ENCODE assay signal across 14 cellular contexts in genomic region chrX:71989768-71990167, GRCh38.
DNase-seq lines count a peak whose midpoint lies in the region; ATAC-seq, FAIRE-seq and TF ChIP-seq lines count a peak whose summit lies in the region.
"Had no signal": no experiment of that assay in that cellular context is flagged by ENCODE, and none has a peak within 500 bp of the region (broad histone marks: within the 10 kb centered on the region; RNA-seq: fewer than 3 reads in every experiment).

No MANE protein-coding gene starts in this region.

- no peak overlapping the region for H2AFZ ChIP-seq in trophoblast cell (ENCODE audit: insufficient read depth, low read length, poor library complexity)

- no peaks in the 10 kb centered on the region for H3K27me3 ChIP-seq in trophoblast cell (ENCODE audit: insufficient read depth, low read length)

- no peak overlapping the region for H4K91ac ChIP-seq in trophoblast cell (ENCODE audit: low read depth, low read length)

- DNase-seq in Calu3: peak; percentile 1
- peak; percentile 24 for DNase-seq in RCC 7860 (ENCODE audit: low spot score)
- DNase-seq in fibroblast of pulmonary artery (ENCODE audit: low read depth): peak; percentile 85
- DNase-seq in trophoblast cell: no peak
- no peak for DNase-seq in NCI-H2171 (lab: John Stamatoyannopoulos, UW)
- no peak for DNase-seq in NCI-H510A (lab: John Stamatoyannopoulos, UW)
- DNase-seq: erythroblast; stimulated activated CD4-positive, alpha-beta T cell treated with anti-CD3 and anti-CD28 coated beads, Interleukin-2, amount 100 ng/mL, for 24 hours had no signal

- CTCF ChIA-PET in Calu3 (lab: Charles Lee): no interaction called here

- intact Hi-C loops in Calu3 (cut with micrococcal nuclease; ENCODE audit: unreplicated experiment): no loop called here

- TF ChIP-seq CTCF in Calu3 (IDR thresholded peaks at IDR 0.05; ENCODE audit: unreplicated experiment) (no peak), fibroblast of pulmonary artery (IDR thresholded peaks at IDR 0.05; ENCODE audit: low read length, missing control alignments) (no peak)

- H3K18ac ChIP-seq in trophoblast cell (ENCODE audit: low read length): no peak overlapping the region

- no peak overlapping the region for H4K8ac ChIP-seq in trophoblast cell (ENCODE audit: low read depth, low read length)

- H3K4me3 ChIP-seq in fibroblast of pulmonary artery (replicated peaks; ENCODE audit: low read depth, low read length) (no peak overlapping the region), trophoblast cell (ENCODE audit: low read depth, low read length) (no peak overlapping the region)

- no peaks in the 10 kb centered on the region for H3K9me3 Mint-ChIP-seq in Calu3 (ENCODE audit: low read depth, unreplicated experiment)
- H3K9me3 Mint-ChIP-seq: activated naive CD4-positive, alpha-beta T cell treated with anti-CD3 and anti-CD28 coated beads, Interleukin-2, amount 50 U/mL, for 72 hours had no signal

- no peak overlapping the region for H3K4me3 Mint-ChIP-seq in Calu3 (ENCODE audit: low read depth, unreplicated experiment)
- H3K4me3 Mint-ChIP-seq: WTC11 had no signal

- peak overlapping the region; percentile 43 for H4K12ac ChIP-seq in trophoblast cell (ENCODE audit: low read depth, low read length)

- no peak overlapping the region for H3K4me2 ChIP-seq in trophoblast cell (ENCODE audit: low read length)

- H3K9ac ChIP-seq in trophoblast cell (ENCODE audit: low read length): no peak overlapping the region

- FAIRE-seq in RCC 7860 (lab: Jason Lieb, UNC): no peak

- peaks cover 33% of the 10 kb centered on the region for H3K27me3 Mint-ChIP-seq in Calu3 (ENCODE audit: unreplicated experiment)

- H3K36me3 ChIP-seq in trophoblast cell (ENCODE audit: control insufficient read depth in 1 of 2, insufficient read depth in 2 of 2, low read length in 2 of 2): no peaks in the 10 kb centered on the region

- no peak overlapping the region for H3K23ac ChIP-seq in trophoblast cell (ENCODE audit: low read length)

- no peak overlapping the region for H3K14ac ChIP-seq in trophoblast cell (ENCODE audit: low read length)

- no peak overlapping the region for H2BK5ac ChIP-seq in trophoblast cell (ENCODE audit: low read depth, low read length, poor library complexity)

- peaks cover 4% of the 10 kb centered on the region for H3K9me3 ChIP-seq in trophoblast cell (ENCODE audit: insufficient read depth, low read depth, low read length)

- ATAC-seq in GM19397 (IDR thresholded peaks at IDR 0.05; ENCODE audit: unreplicated experiment) (no peak), GM21447 (IDR thresholded peaks at IDR 0.05; ENCODE audit: unreplicated experiment) (no peak)
- ATAC-seq: activated naive CD4-positive, alpha-beta T cell treated with anti-CD3 and anti-CD28 coated beads, Interleukin-2, amount 50 U/mL, for 72 hours; HCT116; WTC11 had no signal

- no peaks in the 10 kb centered on the region for H3K36me3 Mint-ChIP-seq in Calu3 (ENCODE audit: insufficient read depth, unreplicated experiment)
- H3K36me3 Mint-ChIP-seq: activated naive CD4-positive, alpha-beta T cell treated with anti-CD3 and anti-CD28 coated beads, Interleukin-2, amount 50 U/mL, for 72 hours had no signal

- no peak overlapping the region for H3K27ac Mint-ChIP-seq in Calu3 (ENCODE audit: unreplicated experiment)
- H3K27ac Mint-ChIP-seq: activated naive CD4-positive, alpha-beta T cell treated with anti-CD3 and anti-CD28 coated beads, Interleukin-2, amount 50 U/mL, for 72 hours; WTC11 had no signal

- no CpG with 5 or more reads among the region's 8 CpGs for WGBS in trophoblast cell (ENCODE audit: extremely low coverage, insufficient coverage, insufficient read length)

- no TSS peak for BruUV-seq in Calu3 (replicated peaks; lab: Mats Ljungman, UMichigan)

- peaks cover 13% of the 10 kb centered on the region for H3K4me1 Mint-ChIP-seq in Calu3 (ENCODE audit: low read depth, unreplicated experiment)

- H3K79me2 ChIP-seq in trophoblast cell (ENCODE audit: control insufficient read depth, insufficient read depth, low read length, poor library complexity): no peaks in the 10 kb centered on the region

- H2AK5ac ChIP-seq in trophoblast cell (ENCODE audit: low read length): no peak overlapping the region

- peaks cover 11 to 21% of the 10 kb centered on the region in 2 experiments for H3K4me1 ChIP-seq in trophoblast cell (ENCODE audit: control insufficient read depth in 1 of 2, insufficient read depth in 2 of 2, low read length in 2 of 2)

- no peak overlapping the region for H2BK12ac ChIP-seq in trophoblast cell (ENCODE audit: low read length)

- H3K4ac ChIP-seq in trophoblast cell (ENCODE audit: low read depth, low read length): no peak overlapping the region

- no peak overlapping the region for H2BK120ac ChIP-seq in trophoblast cell (ENCODE audit: insufficient read depth, low read length, poor library complexity)

- H3K79me1 ChIP-seq in trophoblast cell (ENCODE audit: low read length): no peaks in the 10 kb centered on the region

- H3K27ac ChIP-seq in trophoblast cell (ENCODE audit: low read depth, low read length): no peak overlapping the region
- H3K27ac ChIP-seq: C4-2B had no signal

Comparison
In these comparisons a context has a peak if more than half of its experiments do, and no peak if none do; other contexts are left out.
1. DNase-seq: peak in Calu3 (single experiment), RCC 7860 (single experiment) and fibroblast of pulmonary artery (single experiment); none in trophoblast cell (0 of 2), NCI-H2171 (single experiment) and NCI-H510A (single experiment).